Comparison of ENCODE assay signal across 11 cellular contexts in the genomic region with DNA sequence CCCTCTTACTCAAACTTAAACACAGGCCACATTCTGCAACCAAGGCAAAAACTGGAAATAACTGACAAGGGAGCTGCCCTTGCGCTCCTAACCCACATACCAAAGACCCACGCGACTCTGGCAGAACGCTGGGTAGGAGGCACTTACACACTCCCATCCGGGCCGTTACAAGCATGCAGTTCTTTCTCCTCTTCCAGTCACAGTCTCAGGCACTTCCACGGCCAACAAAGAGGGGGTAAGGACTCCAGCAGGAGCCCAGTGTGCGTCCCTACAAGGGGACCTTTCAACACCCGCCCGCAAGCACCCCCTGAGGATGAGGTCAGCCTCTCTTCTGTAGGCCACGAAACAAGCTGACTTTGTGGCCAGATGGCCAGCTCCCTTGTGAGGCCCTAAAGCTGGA. TPM values are rescaled to one million over a fixed set of nuclear protein-coding genes. Genes with fewer than 3 reads are reported as not detected.
DNase-seq lines count a peak whose midpoint lies in the region; ATAC-seq and TF ChIP-seq lines count a peak whose summit lies in the region.
"Had no signal": no experiment of that assay in that cellular context is flagged by ENCODE, and none has a peak within 500 bp of the region (broad histone marks: within the 10 kb centered on the region; RNA-seq: fewer than 3 reads in every experiment).

No MANE protein-coding gene starts in this region.

- no peak for ATAC-seq in CD4-positive, alpha-beta T cell (ENCODE audit: poor library complexity)
- ATAC-seq in heart left ventricle (peak; percentile 40 to 78 (median 74)), HG02840 (IDR thresholded peaks at IDR 0.05; ENCODE audit: low FRiP score, unreplicated experiment) (no peak)

- TF ChIP-seq POLR2A in heart left ventricle (IDR thresholded peaks at IDR 0.05): no peak

- no peak overlapping the region for H3K4me3 Mint-ChIP-seq in CD4-positive, alpha-beta T cell
- no peak overlapping the region for H3K4me3 Mint-ChIP-seq in activated CD4-positive, alpha-beta memory T cell treated with anti-CD3 and anti-CD28 coated beads, Interleukin-2, amount 10 ng/mL, durations not matched to agents 7 days and 5 days
- H3K4me3 Mint-ChIP-seq in progenitor cell of endocrine pancreas (ENCODE audit: low read depth): no peak overlapping the region
- H3K4me3 Mint-ChIP-seq: IgD-negative memory B cell had no signal

- 26 to 46% (median 36%) methylated on average over 11 of the region's 11 CpGs for WGBS in heart left ventricle, 4 donors

- POLR2A ChIA-PET in CD4-positive, alpha-beta T cell (lab: Charles Lee): interaction anchor here (1.6 kb wide), 1 partner anchor 16 kb away, joined by 4 read pairs; no protein-coding TSS in a partner anchor
- POLR2A ChIA-PET in activated CD4-positive, alpha-beta memory T cell treated with anti-CD3 and anti-CD28 coated beads, Interleukin-2, amount 10 ng/mL, durations not matched to agents 7 days and 5 days (lab: Charles Lee): interaction anchor here (1.8 kb wide), 1 partner anchor 58 kb away, joined by 5 read pairs; the partner anchor contains the start of gene SERINC5

- peak overlapping the region; percentile 14 for H3K27ac ChIP-seq in CD4-positive, alpha-beta T cell (ENCODE audit: low read depth, low read length)
- peak overlapping the region; percentile 12 to 71 (median 57) for H3K27ac ChIP-seq in heart left ventricle

- CTCF ChIA-PET in CD4-positive, alpha-beta T cell (lab: Charles Lee): no interaction called here
- CTCF ChIA-PET in activated CD4-positive, alpha-beta memory T cell treated with anti-CD3 and anti-CD28 coated beads, Interleukin-2, amount 10 ng/mL, durations not matched to agents 7 days and 5 days (lab: Charles Lee): interaction anchor here (0.8 kb wide), 1 partner anchor 11 kb away, joined by 3 read pairs; no protein-coding TSS in a partner anchor

- intact Hi-C loops in CD4-positive, alpha-beta T cell (cut with DNase I, micrococcal nuclease): loop anchor here in 1 of 2 experiments (5.0 kb wide), 1 partner anchor 49 kb away; no protein-coding TSS in a partner anchor
- intact Hi-C loops in heart left ventricle (cut with DNase I): loop anchor here in 5 of 10 donors (10.0 kb wide), 3 partner anchors 46 to 56 kb away; partner anchors contain the start of gene SERINC5 (in 4 of the 5)

- H3K27me3 ChIP-seq in CD4-positive, alpha-beta T cell (ENCODE audit: control insufficient read depth, insufficient read depth, low read length): no peaks in the 10 kb centered on the region
- H3K27me3 ChIP-seq in heart left ventricle: no peaks in the 10 kb centered on the region

- peaks cover 86% of the 10 kb centered on the region for H3K36me3 Mint-ChIP-seq in CD4-positive, alpha-beta T cell (ENCODE audit: low read depth)
- H3K36me3 Mint-ChIP-seq in activated CD4-positive, alpha-beta memory T cell treated with anti-CD3 and anti-CD28 coated beads, Interleukin-2, amount 10 ng/mL, durations not matched to agents 7 days and 5 days (ENCODE audit: low read depth): peaks cover 75% of the 10 kb centered on the region
- peaks cover 40% of the 10 kb centered on the region for H3K36me3 Mint-ChIP-seq in progenitor cell of endocrine pancreas (ENCODE audit: insufficient read depth)

- no peak overlapping the region for H3K4me3 ChIP-seq in heart left ventricle

- peak overlapping the region; percentile 64 for H3K27ac Mint-ChIP-seq in CD4-positive, alpha-beta T cell
- peak overlapping the region; percentile 23 for H3K27ac Mint-ChIP-seq in activated CD4-positive, alpha-beta memory T cell treated with anti-CD3 and anti-CD28 coated beads, Interleukin-2, amount 10 ng/mL, durations not matched to agents 7 days and 5 days
- H3K27ac Mint-ChIP-seq in progenitor cell of endocrine pancreas: peak overlapping the region; percentile 82

- TF ChIP-seq CTCF in CD4-positive, alpha-beta T cell (IDR thresholded peaks at IDR 0.05): no peak
- TF ChIP-seq CTCF in heart left ventricle (IDR thresholded peaks at IDR 0.05): no peak
- TF ChIP-seq CTCF in progenitor cell of endocrine pancreas (IDR thresholded peaks at IDR 0.05; ENCODE audit: unreplicated experiment): no peak

- no peak for DNase-seq in CD4-positive, alpha-beta T cell
- DNase-seq in activated CD4-positive, alpha-beta memory T cell treated with anti-CD3 and anti-CD28 coated beads, Interleukin-2, amount 10 ng/mL, durations not matched to agents 7 days and 5 days: no peak
- DNase-seq in heart left ventricle (peak in 4 of 5 donors; percentile 45 to 69 (median 50)), progenitor cell of endocrine pancreas (ENCODE audit: low spot score, unreplicated experiment) (no peak), ecto neural progenitor cell (ENCODE audit: low spot score) (no peak), glomerular visceral epithelial cell (ENCODE audit: extremely low spot score) (no peak), T-helper 9 cell (no peak)
- DNase-seq: kidney, NCI-H510A had no signal

- peaks cover 84% of the 10 kb centered on the region for H3K4me1 Mint-ChIP-seq in CD4-positive, alpha-beta T cell (ENCODE audit: low read depth)
- peaks cover 50% of the 10 kb centered on the region for H3K4me1 Mint-ChIP-seq in activated CD4-positive, alpha-beta memory T cell treated with anti-CD3 and anti-CD28 coated beads, Interleukin-2, amount 10 ng/mL, durations not matched to agents 7 days and 5 days
- H3K4me1 Mint-ChIP-seq in progenitor cell of endocrine pancreas (ENCODE audit: low read depth): peaks cover 32% of the 10 kb centered on the region

- no peaks in the 10 kb centered on the region for H3K9me3 Mint-ChIP-seq in CD4-positive, alpha-beta T cell
- no peaks in the 10 kb centered on the region for H3K9me3 Mint-ChIP-seq in activated CD4-positive, alpha-beta memory T cell treated with anti-CD3 and anti-CD28 coated beads, Interleukin-2, amount 10 ng/mL, durations not matched to agents 7 days and 5 days
- no peaks in the 10 kb centered on the region for H3K9me3 Mint-ChIP-seq in progenitor cell of endocrine pancreas (ENCODE audit: low read depth)
- H3K9me3 Mint-ChIP-seq: IgD-negative memory B cell had no signal

- peaks cover 0 to 20% (median 10%) of the 10 kb centered on the region in 9 donors for H3K36me3 ChIP-seq in heart left ventricle

- H3K4me1 ChIP-seq in heart left ventricle: peaks cover 0 to 63% (median 42%) of the 10 kb centered on the region in 12 donors

- H3K9me3 ChIP-seq in CD4-positive, alpha-beta T cell (ENCODE audit: control insufficient read depth, low read length): no peaks in the 10 kb centered on the region
- no peaks in the 10 kb centered on the region for H3K9me3 ChIP-seq in heart left ventricle

- H3K27me3 Mint-ChIP-seq in CD4-positive, alpha-beta T cell: no peaks in the 10 kb centered on the region
- no peaks in the 10 kb centered on the region for H3K27me3 Mint-ChIP-seq in activated CD4-positive, alpha-beta memory T cell treated with anti-CD3 and anti-CD28 coated beads, Interleukin-2, amount 10 ng/mL, durations not matched to agents 7 days and 5 days
- H3K27me3 Mint-ChIP-seq in progenitor cell of endocrine pancreas: no peaks in the 10 kb centered on the region
- H3K27me3 Mint-ChIP-seq: IgD-negative memory B cell had no signal

RNA-seq across cellular contexts. Expression of gene SERINC5, which starts 57.4 kb away (rescaled TPM):
- 100 to 1,000 TPM; 115 to 123 TPM for total RNA-seq in CD4-positive, alpha-beta T cell
- 10 to 100 TPM; 59.1 to 60.6 TPM for total RNA-seq in activated CD4-positive, alpha-beta memory T cell treated with anti-CD3 and anti-CD28 coated beads, Interleukin-2, amount 10 ng/mL, durations not matched to agents 7 days and 5 days
- total RNA-seq in heart left ventricle (10 to 100 TPM; 10.9 to 25.9 (median 14.6) TPM), progenitor cell of endocrine pancreas (174 and 198 TPM in 2 replicates)
- 1 to 10 TPM; 3.2 to 6.0 TPM for polyA plus RNA-seq in heart left ventricle

Comparison
In these comparisons a context has a peak if more than half of its experiments do, and no peak if none do; other contexts are left out.
1. ATAC-seq: peak in heart left ventricle (4 of 4); none in CD4-positive, alpha-beta T cell (single experiment) and HG02840 (single experiment).
2. DNase-seq: peak in heart left ventricle (4 of 5); none in CD4-positive, alpha-beta T cell (0 of 10), activated CD4-positive, alpha-beta memory T cell treated with anti-CD3 and anti-CD28 coated beads, Interleukin-2, amount 10 ng/mL, durations not matched to agents 7 days and 5 days (single experiment), progenitor cell of endocrine pancreas (single experiment), ecto neural progenitor cell (single experiment), glomerular visceral epithelial cell (single experiment) and T-helper 9 cell (single experiment).
3. H3K27ac Mint-ChIP-seq: peak in every context shown above with its lines; median percentile 82 in progenitor cell of endocrine pancreas; 64 in CD4-positive, alpha-beta T cell; 23 in activated CD4-positive, alpha-beta memory T cell treated with anti-CD3 and anti-CD28 coated beads, Interleukin-2, amount 10 ng/mL, durations not matched to agents 7 days and 5 days.